In the genomic region with DNA sequence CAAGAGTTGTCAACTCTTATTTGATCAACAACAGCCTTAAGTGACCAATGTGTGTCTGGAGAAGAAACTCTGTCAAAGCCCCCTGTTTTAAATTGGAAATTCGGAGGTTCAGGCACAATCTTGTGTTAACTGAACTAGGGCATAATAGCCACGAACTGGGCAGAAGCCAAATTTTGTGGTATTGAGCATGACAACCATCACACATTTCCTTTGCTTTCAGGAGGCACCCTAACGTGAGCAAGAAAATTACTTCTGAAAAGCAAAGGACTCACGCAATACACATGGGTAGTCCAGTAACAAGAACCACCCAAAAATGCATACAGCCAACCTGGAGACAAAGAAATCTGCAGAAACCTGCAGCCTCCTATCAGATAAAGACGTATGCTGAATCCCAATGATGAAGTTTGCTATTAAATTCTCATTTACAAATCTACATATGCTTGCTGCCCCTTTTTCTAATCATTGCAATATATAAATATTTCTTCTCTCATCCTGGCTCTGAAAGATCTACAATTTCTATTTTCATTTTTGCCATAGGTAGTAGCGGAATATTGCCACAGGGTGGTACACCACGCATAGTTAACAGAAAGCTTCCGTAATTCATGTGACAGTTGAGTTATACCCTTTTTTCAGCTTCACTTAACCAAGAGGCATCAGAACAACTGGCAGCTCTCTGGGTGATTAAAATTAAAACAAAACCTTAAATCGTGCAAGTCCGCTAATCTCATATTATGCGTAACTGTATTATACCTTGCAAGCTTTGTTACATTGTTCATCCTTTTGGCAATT, we compare ENCODE assay signal across 8 cellular contexts.
DNase-seq lines count a peak whose midpoint lies in the region; ATAC-seq lines count a peak whose summit lies in the region.

No MANE protein-coding gene starts in this region.

- no peaks in the 10 kb centered on the region for H3K36me3 Mint-ChIP-seq in stimulated activated naive B cell treated with anti-CD40 and anti-IgM and Interleukin-4, amounts not matched to agents 10 μg/mL and 1 μg/mL and 100 μg/mL, for 72 hours

- DNase-seq in left cardiac atrium (no peak), cardiac septum (ENCODE audit: low spot score) (no peak), M059J (ENCODE audit: low read depth) (peak; percentile 4), SW480 (ENCODE audit: low spot score) (peak; percentile 24), kidney glomerular epithelial cell (lab: John Stamatoyannopoulos, UW) (peak; percentile 12), germinal center (ENCODE audit: low spot score) (no peak)
- DNase-seq in stimulated activated naive B cell treated with anti-CD40 and anti-IgM and Interleukin-4, amounts not matched to agents 10 μg/mL and 1 μg/mL and 100 μg/mL, for 72 hours: no peak
- DNase-seq in activated CD4-positive, alpha-beta T cell treated with anti-CD3 and anti-CD28 coated beads, Interleukin-2, amount 50 U/mL, for 1 hour: no peak

- no peaks in the 10 kb centered on the region for H3K27me3 Mint-ChIP-seq in stimulated activated naive B cell treated with anti-CD40 and anti-IgM and Interleukin-4, amounts not matched to agents 10 μg/mL and 1 μg/mL and 100 μg/mL, for 72 hours

- no peaks in the 10 kb centered on the region for H3K4me1 Mint-ChIP-seq in stimulated activated naive B cell treated with anti-CD40 and anti-IgM and Interleukin-4, amounts not matched to agents 10 μg/mL and 1 μg/mL and 100 μg/mL, for 72 hours

- H3K27ac Mint-ChIP-seq in stimulated activated naive B cell treated with anti-CD40 and anti-IgM and Interleukin-4, amounts not matched to agents 10 μg/mL and 1 μg/mL and 100 μg/mL, for 72 hours: no peak overlapping the region

- intact Hi-C loops in left cardiac atrium (cut with DNase I): no loop called here
- intact Hi-C loops in cardiac septum (cut with DNase I): no loop called here

- no peaks in the 10 kb centered on the region for H3K9me3 Mint-ChIP-seq in stimulated activated naive B cell treated with anti-CD40 and anti-IgM and Interleukin-4, amounts not matched to agents 10 μg/mL and 1 μg/mL and 100 μg/mL, for 72 hours

- H3K4me3 Mint-ChIP-seq in stimulated activated naive B cell treated with anti-CD40 and anti-IgM and Interleukin-4, amounts not matched to agents 10 μg/mL and 1 μg/mL and 100 μg/mL, for 72 hours: no peak overlapping the region

- ATAC-seq in left cardiac atrium: peak; percentile 47 to 65
- ATAC-seq in stimulated activated naive B cell treated with anti-CD40 and anti-IgM and Interleukin-4, amounts not matched to agents 10 μg/mL and 1 μg/mL and 100 μg/mL, for 72 hours (replicated peaks): no peak

Comparison
In these comparisons a context has a peak if more than half of its experiments do, and no peak if none do; other contexts are left out.
1. ATAC-seq: peak in left cardiac atrium (2 of 2); none in stimulated activated naive B cell treated with anti-CD40 and anti-IgM and Interleukin-4, amounts not matched to agents 10 μg/mL and 1 μg/mL and 100 μg/mL, for 72 hours (0 of 2).
2. DNase-seq: peak in M059J (single experiment), SW480 (single experiment) and kidney glomerular epithelial cell (single experiment); none in left cardiac atrium (single experiment), cardiac septum (single experiment), stimulated activated naive B cell treated with anti-CD40 and anti-IgM and Interleukin-4, amounts not matched to agents 10 μg/mL and 1 μg/mL and 100 μg/mL, for 72 hours (single experiment), activated CD4-positive, alpha-beta T cell treated with anti-CD3 and anti-CD28 coated beads, Interleukin-2, amount 50 U/mL, for 1 hour (single experiment) and germinal center (single experiment).